ENCODE assay signal across 13 cellular contexts in genomic region chr3:39140341-39140971, GRCh38. TPM values are rescaled to one million over a fixed set of nuclear protein-coding genes. Genes with fewer than 3 reads are reported as not detected.
DNase-seq lines count a peak whose midpoint lies in the region; ATAC-seq, FAIRE-seq and TF ChIP-seq lines count a peak whose summit lies in the region.
"Had no signal": no experiment of that assay in that cellular context is flagged by ENCODE, and none has a peak within 500 bp of the region (broad histone marks: within the 10 kb centered on the region; RNA-seq: fewer than 3 reads in every experiment).

No MANE protein-coding gene starts in this region.

- RAD21 ChIA-PET in GM12878 (lab: Charles Lee; ENCODE audit: unreplicated experiment) = interaction anchor here (0.6 kb wide), 1 partner anchor 49 kb away, joined by 3 read pairs; no protein-coding TSS in a partner anchor

- TF ChIP-seq EP300 in GM12878 (IDR thresholded peaks at IDR 0.05; ENCODE audit: borderline replicate concordance in 1 of 2, control insufficient read depth in 1 of 2, low read depth in 2 of 2, low read length in 2 of 2) = no peak

- peaks cover 13% of the 10 kb centered on the region for H3K79me2 ChIP-seq in GM12878 (ENCODE audit: control insufficient read depth, insufficient read depth, low read length)

- H4K20me1 ChIP-seq in GM12878 (ENCODE audit: control insufficient read depth, insufficient read depth) = no peaks in the 10 kb centered on the region; the same call in 1 of the 2 replicates

- intact Hi-C loops in GM12878 (cut with micrococcal nuclease; ENCODE audit: unreplicated experiment) = no loop called here

- H3K9ac ChIP-seq in GM12878 (ENCODE audit: control insufficient read depth, insufficient read depth, low read length) = no peak overlapping the region
- H3K9ac ChIP-seq in subcutaneous abdominal adipose tissue (ENCODE audit: low read length in 5 of 5) = no peak overlapping the region

- H3K36me3 Mint-ChIP-seq in activated T-cell treated with anti-CD3 and anti-CD28 coated beads, Interleukin-2, amount 50 U/mL, for 72 hours (ENCODE audit: insufficient read depth in 2 of 2) = peaks cover 5 to 18% of the 10 kb centered on the region in 2 donors

- BruUV-seq in GM12878 (replicated peaks; lab: Mats Ljungman, UMichigan) = no TSS peak

- CTCF ChIA-PET in GM12878 (lab: Yijun Ruan, JAX) = interaction anchor here (0.7 kb wide), 1 partner anchor 15 kb away, joined by 3 read pairs; no protein-coding TSS in a partner anchor

- H3K27me3 Mint-ChIP-seq in activated T-cell treated with anti-CD3 and anti-CD28 coated beads, Interleukin-2, amount 50 U/mL, for 72 hours (ENCODE audit: low read depth) = no peaks in the 10 kb centered on the region

- TF ChIP-seq CTCF in GM12878 (IDR thresholded peaks at IDR 0.05 in 2 of 3, conservative IDR thresholded peaks at IDR 0.05 in 1 of 3; ENCODE audit: control insufficient read depth in 2 of 3, extremely low read depth in 1 of 3, insufficient read depth in 1 of 3, low read depth in 3 of 3, low read length in 3 of 3) = no peak

- POLR2A ChIA-PET in GM12878 (lab: Charles Lee) = no interaction called here

- no peak overlapping the region for H3K4me3 ChIP-seq in GM12878
- no peak overlapping the region for H3K4me3 ChIP-seq in subcutaneous abdominal adipose tissue (ENCODE audit: low read depth in 1 of 5, low read length in 5 of 5)
- H3K4me3 ChIP-seq: right lobe of liver had no signal

- H3K36me3 ChIP-seq in GM12878 (ENCODE audit: control insufficient read depth in 2 of 2, insufficient read depth in 2 of 2, low read length in 1 of 2) (peaks cover 17 to 30% of the 10 kb centered on the region in 2 experiments), subcutaneous abdominal adipose tissue (ENCODE audit: control insufficient read depth in 5 of 5, insufficient read depth in 5 of 5, low read length in 5 of 5) (peaks cover 2 to 68% (median 57%) of the 10 kb centered on the region in 5 donors)

- H3K27ac ChIP-seq in GM12878 (ENCODE audit: control insufficient read depth, insufficient read depth) = no peak overlapping the region
- peak overlapping the region; percentile 46 for H3K27ac ChIP-seq in subcutaneous abdominal adipose tissue (ENCODE audit: low read depth, low read length)

- H3K4me1 Mint-ChIP-seq in activated T-cell treated with anti-CD3 and anti-CD28 coated beads, Interleukin-2, amount 50 U/mL, for 72 hours (ENCODE audit: low read depth) = peaks cover 49% of the 10 kb centered on the region

- 91% methylated on average over 2 of the region's 2 CpGs for WGBS in GM12878 (ENCODE audit: insufficient coverage, insufficient replicate concordance, low lambda C conversion rate, missing lambda C conversion rate)

- no peak for DNase-seq in activated T-cell treated with anti-CD3 and anti-CD28 coated beads, Interleukin-2, amount 50 U/mL, for 72 hours
- no peak for DNase-seq in activated T-cell treated with anti-CD3 and anti-CD28 coated beads for 4 hours
- DNase-seq in GM12878 (ENCODE audit: low read depth, low spot score) = no peak
- peak; percentile 68 for DNase-seq in mesenteric fat pad (ENCODE audit: low spot score)
- no peak for DNase-seq in DMS153 treated with DMSO at 0.1 percent for 48 hours (lab: John Stamatoyannopoulos, UW; ENCODE audit: unreplicated experiment)
- DNase-seq in stimulated activated CD4-positive, alpha-beta T cell treated with anti-CD3 and anti-CD28 coated beads, Interleukin-4, amount 100 ng/mL, for 24 hours = no peak
- DNase-seq: NCI-H1694 treated with DMSO at 0.1 percent for 48 hours, T1000 had no signal

- TF ChIP-seq POLR2A in GM12878 (IDR thresholded peaks at IDR 0.05; ENCODE audit: low read depth, low read length) = no peak

- H3K4me1 ChIP-seq in GM12878 (ENCODE audit: control insufficient read depth, insufficient read depth, low read length) (no peaks in the 10 kb centered on the region; the same call in 1 of the 2 replicates), subcutaneous abdominal adipose tissue (ENCODE audit: control insufficient read depth in 5 of 5, insufficient read depth in 5 of 5, low read length in 5 of 5) (peaks cover 5 to 53% (median 28%) of the 10 kb centered on the region in 5 donors)

- H3K4me3 Mint-ChIP-seq in activated T-cell treated with anti-CD3 and anti-CD28 coated beads, Interleukin-2, amount 50 U/mL, for 72 hours = peak overlapping the region in 1 of 2 donors; percentile 25

- TF ChIP-seq RAD21 in GM12878 (IDR thresholded peaks at IDR 0.05; ENCODE audit: insufficient read depth, low read depth, low read length) = no peak

- no peak for ATAC-seq in activated T-cell treated with anti-CD3 and anti-CD28 coated beads, Interleukin-2, amount 50 U/mL, for 72 hours (replicated peaks in 1 of 2)
- ATAC-seq in GM12878 = peak; percentile 9
- ATAC-seq in HG03354 (IDR thresholded peaks at IDR 0.05; ENCODE audit: poor library complexity, severe bottlenecking, unreplicated experiment) = no peak

- FAIRE-seq in GM12878 (lab: Jason Lieb, UNC) = no peak
- FAIRE-seq: endothelial cell of umbilical vein, kidney had no signal

- H3K27me3 ChIP-seq in GM12878 (replicated peaks in 1 of 2; ENCODE audit: control insufficient read depth in 2 of 2, insufficient read depth in 2 of 2, low read length in 1 of 2) = no peaks in the 10 kb centered on the region
- H3K27me3 ChIP-seq in subcutaneous abdominal adipose tissue (ENCODE audit: control insufficient read depth in 5 of 5, insufficient read depth in 4 of 5, low read length in 5 of 5) = no peaks in the 10 kb centered on the region
- H3K27me3 ChIP-seq: right lobe of liver had no signal

- in situ Hi-C loops in GM12878 (cut with MboI) = no loop called here

- H3K9me3 ChIP-seq in GM12878 (replicated peaks; ENCODE audit: control insufficient read depth, insufficient read depth, low read length) (no peaks in the 10 kb centered on the region), subcutaneous abdominal adipose tissue (ENCODE audit: control insufficient read depth in 5 of 5, low read length in 5 of 5) (no peaks in the 10 kb centered on the region)
- H3K9me3 ChIP-seq: right lobe of liver had no signal

- SMC1A ChIA-PET in GM12878 (lab: Charles Lee; ENCODE audit: uncharacterized antibody, unreplicated experiment) = no interaction called here

- H3K27ac Mint-ChIP-seq in activated T-cell treated with anti-CD3 and anti-CD28 coated beads, Interleukin-2, amount 50 U/mL, for 72 hours = peak overlapping the region; percentile 74

- H3K9me3 Mint-ChIP-seq in activated T-cell treated with anti-CD3 and anti-CD28 coated beads, Interleukin-2, amount 50 U/mL, for 72 hours = no peaks in the 10 kb centered on the region

- no peak overlapping the region for H2AFZ ChIP-seq in GM12878 (ENCODE audit: control insufficient read depth, low read depth, low read length)

- H3K4me2 ChIP-seq in GM12878 (ENCODE audit: control insufficient read depth, insufficient read depth) = no peak overlapping the region

RNA-seq across cellular contexts. Expression of gene CSRNP1, which starts 12.9 kb away (rescaled TPM):
- 10 to 100 TPM; 68.7 to 81.3 TPM for total RNA-seq in activated T-cell treated with anti-CD3 and anti-CD28 coated beads, Interleukin-2, amount 50 U/mL, for 72 hours
- total RNA-seq in GM12878 (2013; cell fraction: nucleolus; rRNA removed) = 19.2 and 23.9 TPM in 2 replicates
- total RNA-seq in GM12878 (2014; rRNA removed) (14.2 TPM in 2 replicates), GM12878 (2014; rRNA removed; fragmentation: Illumina TruSeq; extraction: Trizol) (6.4 and 6.7 TPM in 2 replicates), GM12878 (2021) (12.0 and 12.1 TPM in 2 replicates), mesenteric fat pad (130 TPM)
- polyA plus RNA-seq in GM12878 (2011; ENCODE audit: low read depth) = 7.8 TPM
- polyA plus RNA-seq in GM12878 (2011; rRNA removed) (5.9 and 11.1 TPM in 2 replicates), GM12878 (2014; fragmentation: Illumina TruSeq; extraction: Trizol) (3.0 and 7.3 TPM in 2 replicates), GM12878 (2014; fragmentation: Nextera tagmentation; extraction: Ambion mirVana) (under 1 TPM; 0.32 to 0.77 TPM), GM12878 (2014; rRNA removed) (9.3 TPM in 2 replicates), GM12878 (2016; fragmentation: Nextera tagmentation; extraction: Ambion mirVana) (1 to 10 TPM; 4.9 to 7.0 TPM)
- 15.2 and 18.9 TPM in 2 replicates for polyA plus RNA-seq in GM12878 (2011; cell fraction: cytosol; rRNA removed)
- polyA plus RNA-seq in GM12878 (2011; cell fraction: nucleus; rRNA removed) = 18.3 and 26.2 TPM in 2 replicates
- polyA plus RNA-seq in GM12878 (2012) = 17.7 and 20.8 TPM in 2 replicates
- 17.1 and 27.4 TPM in 2 replicates for polyA minus RNA-seq in GM12878 (2011; rRNA and poly(A)+ RNA removed)
- 6.5 and 11.8 TPM in 2 replicates for polyA minus RNA-seq in GM12878 (2011; cell fraction: cytosol; rRNA and poly(A)+ RNA removed)
- polyA minus RNA-seq in GM12878 (2011; cell fraction: nucleus; rRNA and poly(A)+ RNA removed) = 16.4 and 17.9 TPM in 2 replicates

RNA-seq across cellular contexts. Expression of gene TTC21A, which starts 33.0 kb away (rescaled TPM):
- 1 to 10 TPM; 2.0 to 2.2 TPM for total RNA-seq in activated T-cell treated with anti-CD3 and anti-CD28 coated beads, Interleukin-2, amount 50 U/mL, for 72 hours
- 10.3 and 13.6 TPM in 2 replicates for total RNA-seq in GM12878 (2013; cell fraction: nucleolus; rRNA removed)
- total RNA-seq in GM12878 (2014; rRNA removed) = 0.93 and 2.2 TPM in 2 replicates
- total RNA-seq in GM12878 (2014; rRNA removed; fragmentation: Illumina TruSeq; extraction: Trizol) = 0.67 and 1.1 TPM in 2 replicates
- total RNA-seq in GM12878 (2021) = 2.6 and 2.7 TPM in 2 replicates
- 2.2 TPM for polyA plus RNA-seq in GM12878 (2011; ENCODE audit: low read depth)
- 1.1 and 1.2 TPM in 2 replicates for polyA plus RNA-seq in GM12878 (2011; rRNA removed)
- 0.69 and 1.0 TPM in 2 replicates for polyA plus RNA-seq in GM12878 (2011; cell fraction: cytosol; rRNA removed)
- polyA plus RNA-seq in GM12878 (2011; cell fraction: nucleus; rRNA removed) = 7.0 and 7.7 TPM in 2 replicates
- 2.8 and 3.8 TPM in 2 replicates for polyA plus RNA-seq in GM12878 (2012)
- polyA plus RNA-seq in GM12878 (2014; fragmentation: Illumina TruSeq; extraction: Trizol) = 1.6 and 2.1 TPM in 2 replicates
- under 1 TPM; 0.62 to 0.68 TPM for polyA plus RNA-seq in GM12878 (2014; fragmentation: Nextera tagmentation; extraction: Ambion mirVana)
- polyA plus RNA-seq in GM12878 (2014; rRNA removed) = 3.2 and 3.8 TPM in 2 replicates
- polyA plus RNA-seq in GM12878 (2016; fragmentation: Nextera tagmentation; extraction: Ambion mirVana) = 1 to 10 TPM; 1.0 to 1.2 TPM
- polyA minus RNA-seq in GM12878 (2011; rRNA and poly(A)+ RNA removed) = 1.1 and 2.0 TPM in 2 replicates
- polyA minus RNA-seq in GM12878 (2011; cell fraction: cytosol; rRNA and poly(A)+ RNA removed) = not detected in 2 replicates
- 2.0 and 2.4 TPM in 2 replicates for polyA minus RNA-seq in GM12878 (2011; cell fraction: nucleus; rRNA and poly(A)+ RNA removed)
- total RNA-seq in mesenteric fat pad = 3.1 TPM

RNA-seq across cellular contexts. Expression of gene GORASP1, which starts 33.0 kb away (rescaled TPM):
- 10 to 100 TPM; 20.0 to 24.5 TPM for total RNA-seq in activated T-cell treated with anti-CD3 and anti-CD28 coated beads, Interleukin-2, amount 50 U/mL, for 72 hours
- total RNA-seq in GM12878 (2013; cell fraction: nucleolus; rRNA removed) = 58.3 and 75.7 TPM in 2 replicates
- 27.6 and 28.0 TPM in 2 replicates for total RNA-seq in GM12878 (2014; rRNA removed)
- total RNA-seq in GM12878 (2014; rRNA removed; fragmentation: Illumina TruSeq; extraction: Trizol) = 16.7 and 16.8 TPM in 2 replicates
- total RNA-seq in GM12878 (2021) = 29.3 and 32.9 TPM in 2 replicates
- polyA plus RNA-seq in GM12878 (2011; ENCODE audit: low read depth) = 21.6 TPM
- polyA plus RNA-seq in GM12878 (2011; rRNA removed) = 20.6 and 28.8 TPM in 2 replicates
- polyA plus RNA-seq in GM12878 (2011; cell fraction: cytosol; rRNA removed) = 25.5 and 35.6 TPM in 2 replicates
- 131 and 134 TPM in 2 replicates for polyA plus RNA-seq in GM12878 (2011; cell fraction: nucleus; rRNA removed)
- polyA plus RNA-seq in GM12878 (2012) = 19.5 and 23.4 TPM in 2 replicates
- polyA plus RNA-seq in GM12878 (2014; fragmentation: Illumina TruSeq; extraction: Trizol) = 23.2 and 25.1 TPM in 2 replicates
- 1 to 10 TPM; 3.6 to 5.0 TPM for polyA plus RNA-seq in GM12878 (2014; fragmentation: Nextera tagmentation; extraction: Ambion mirVana)
- polyA plus RNA-seq in GM12878 (2014; rRNA removed) = 32.7 and 35.1 TPM in 2 replicates
- polyA plus RNA-seq in GM12878 (2016; fragmentation: Nextera tagmentation; extraction: Ambion mirVana) = 10 to 100 TPM; 18.0 to 23.2 TPM
- 17.7 and 29.2 TPM in 2 replicates for polyA minus RNA-seq in GM12878 (2011; rRNA and poly(A)+ RNA removed)
- 8.6 and 9.8 TPM in 2 replicates for polyA minus RNA-seq in GM12878 (2011; cell fraction: cytosol; rRNA and poly(A)+ RNA removed)
- 36.4 and 47.1 TPM in 2 replicates for polyA minus RNA-seq in GM12878 (2011; cell fraction: nucleus; rRNA and poly(A)+ RNA removed)
- total RNA-seq in mesenteric fat pad = 58.7 TPM

RNA-seq across cellular contexts. Expression of gene XIRP1, which starts 51.9 kb away (rescaled TPM):
- under 1 TPM; 0.09 to 0.10 TPM for total RNA-seq in activated T-cell treated with anti-CD3 and anti-CD28 coated beads, Interleukin-2, amount 50 U/mL, for 72 hours
- total RNA-seq in GM12878 (2013; cell fraction: nucleolus; rRNA removed) = 0.12 TPM in 1 of 2 replicates, not detected in the other
- total RNA-seq in GM12878 (2014; rRNA removed) (0.16 and 0.17 TPM in 2 replicates), GM12878 (2014; rRNA removed; fragmentation: Illumina TruSeq; extraction: Trizol) (0.18 and 0.23 TPM in 2 replicates), GM12878 (2021) (0.38 and 0.40 TPM in 2 replicates), mesenteric fat pad (0.10 TPM)
- polyA plus RNA-seq in GM12878 (2011; ENCODE audit: low read depth) = 0.16 TPM
- polyA plus RNA-seq in GM12878 (2011; rRNA removed) (0.01 and 0.03 TPM in 2 replicates), GM12878 (2014; fragmentation: Illumina TruSeq; extraction: Trizol) (0.14 and 0.24 TPM in 2 replicates), GM12878 (2014; fragmentation: Nextera tagmentation; extraction: Ambion mirVana) (under 1 TPM in 1 of 2 experiments, not detected in 1; 0.05 TPM), GM12878 (2014; rRNA removed) (0.08 and 0.27 TPM in 2 replicates), GM12878 (2016; fragmentation: Nextera tagmentation; extraction: Ambion mirVana) (under 1 TPM; 0.04 to 0.05 TPM)
- polyA plus RNA-seq in GM12878 (2011; cell fraction: cytosol; rRNA removed) = 0.03 and 0.08 TPM in 2 replicates
- 0.30 and 0.37 TPM in 2 replicates for polyA plus RNA-seq in GM12878 (2011; cell fraction: nucleus; rRNA removed)
- polyA plus RNA-seq in GM12878 (2012) = 0.20 and 0.28 TPM in 2 replicates
- polyA minus RNA-seq in GM12878 (2011; rRNA and poly(A)+ RNA removed) = 0.07 and 0.21 TPM in 2 replicates
- polyA minus RNA-seq in GM12878 (2011; cell fraction: cytosol; rRNA and poly(A)+ RNA removed) = not detected in 2 replicates
- polyA minus RNA-seq in GM12878 (2011; cell fraction: nucleus; rRNA and poly(A)+ RNA removed) = 0.12 and 0.29 TPM in 2 replicates
- total RNA-seq: endothelial cell of umbilical vein had no signal
- polyA plus RNA-seq: endothelial cell of umbilical vein had no signal
